Comparison of ENCODE assay signal across 8 cellular contexts in the genomic region with DNA sequence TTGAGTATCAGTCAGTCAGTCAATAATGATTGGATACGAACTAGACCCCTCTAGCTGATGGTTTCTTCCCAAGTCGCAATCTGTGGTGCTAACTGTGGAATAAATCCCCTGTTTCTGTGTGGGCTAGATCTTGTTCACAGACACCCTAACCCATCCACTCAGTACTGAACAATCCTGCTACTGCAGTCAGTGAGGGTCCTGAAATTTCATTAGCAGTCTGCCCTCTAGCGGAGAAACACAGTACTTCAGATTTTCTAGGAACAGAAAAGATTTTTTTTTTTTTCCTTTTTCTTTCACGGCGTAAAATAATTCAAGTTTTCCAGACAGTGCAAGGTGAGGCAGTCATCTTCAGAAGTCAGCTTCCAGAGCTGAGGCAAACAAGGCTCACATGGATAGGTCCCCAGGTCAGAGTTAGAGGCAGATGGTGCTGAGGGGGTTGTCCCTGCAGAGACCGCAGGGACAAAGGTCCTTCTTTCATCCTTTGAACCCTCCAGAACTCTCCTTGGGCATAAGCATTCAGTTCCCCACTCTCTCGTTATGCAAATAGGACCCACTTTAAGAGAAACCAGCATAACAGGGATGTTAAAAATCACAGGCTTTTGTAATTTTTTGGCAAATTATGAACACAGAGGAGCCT.
DNase-seq lines count a peak whose midpoint lies in the region; ATAC-seq and TF ChIP-seq lines count a peak whose summit lies in the region.

No MANE protein-coding gene starts in this region.

- H4K20me1 ChIP-seq in KMS-11 (ENCODE audit: insufficient read depth) = no peaks in the 10 kb centered on the region

- CTCF ChIA-PET in activated CD8-positive, alpha-beta T cell treated with anti-CD3 and anti-CD28 coated beads for 36 hours (lab: Charles Lee) = interaction anchor here (0.6 to 3.9 kb wide), 27 partner anchors 9 to 498 kb away, joined by 3 to 32 read pairs (median 4); no protein-coding TSS in a partner anchor

- H3K9me3 Mint-ChIP-seq in activated CD8-positive, alpha-beta T cell treated with anti-CD3 and anti-CD28 coated beads for 36 hours = no peaks in the 10 kb centered on the region

- WGBS in heart right ventricle, 2 donors = 23 to 29% methylated on average over 7 of the region's 7 CpGs

- ATAC-seq in activated CD8-positive, alpha-beta T cell treated with anti-CD3 and anti-CD28 coated beads for 36 hours = peak; percentile 47
- ATAC-seq in heart right ventricle (peak in 6 of 8 donors; percentile 52 to 73 (median 62)), gastrocnemius medialis (peak; percentile 29 to 67), esophagus mucosa (no peak), GM18868 (IDR thresholded peaks at IDR 0.05; ENCODE audit: unreplicated experiment) (no peak)

- intact Hi-C loops in activated CD8-positive, alpha-beta T cell treated with anti-CD3 and anti-CD28 coated beads for 36 hours (cut with micrococcal nuclease) = no loop called here
- intact Hi-C loops in heart right ventricle (cut with DNase I) = loop anchor here in 7 of 10 donors (1.0 to 10.0 kb wide), 6 partner anchors 29 to 570 kb away; no protein-coding TSS in a partner anchor
- intact Hi-C loops in gastrocnemius medialis (cut with DNase I; ENCODE audit: low total_unique reads) = loop anchor here (1.0 to 10.0 kb wide), 2 partner anchors 29 to 390 kb away; no protein-coding TSS in a partner anchor

- H2AFZ ChIP-seq in KMS-11 (ENCODE audit: low read depth) = no peak overlapping the region

- TF ChIP-seq CTCF in KMS-11 (conservative IDR thresholded peaks at IDR 0.05; ENCODE audit: low read depth, low read length) (peak; percentile 91), heart right ventricle (IDR thresholded peaks at IDR 0.05) (peak; percentile 78 to 89 (median 84)), gastrocnemius medialis (IDR thresholded peaks at IDR 0.05 in 4 of 5, conservative IDR thresholded peaks at IDR 0.05 in 1 of 5) (peak; percentile 76 to 88 (median 78))
- peak; percentile 94 for TF ChIP-seq CTCF in activated CD8-positive, alpha-beta T cell treated with anti-CD3 and anti-CD28 coated beads for 36 hours (IDR thresholded peaks at IDR 0.05)

- H3K9ac ChIP-seq in KMS-11 = no peak overlapping the region

- no peaks in the 10 kb centered on the region for H3K36me3 Mint-ChIP-seq in activated CD8-positive, alpha-beta T cell treated with anti-CD3 and anti-CD28 coated beads for 36 hours (ENCODE audit: low read depth)

- peak; percentile 65 for DNase-seq in activated CD8-positive, alpha-beta memory T cell treated with anti-CD3 and anti-CD28 coated beads for 24 hours
- no peak for DNase-seq in activated CD8-positive, alpha-beta memory T cell treated with anti-CD3 and anti-CD28 coated beads, Interleukin-2, amount 50 U/mL, for 48 hours
- peak; percentile 43 for DNase-seq in activated CD8-positive, alpha-beta T cell treated with anti-CD3 and anti-CD28 coated beads for 36 hours
- DNase-seq in heart right ventricle (peak in 1 of 2 donors; percentile 49), gastrocnemius medialis (no peak)

- H3K9me3 ChIP-seq in heart right ventricle = no peaks in the 10 kb centered on the region
- no peaks in the 10 kb centered on the region for H3K9me3 ChIP-seq in gastrocnemius medialis

- peak overlapping the region; percentile 33; the same call in 1 of the 2 replicates for H3K4me2 ChIP-seq in KMS-11

- H3K36me3 ChIP-seq in KMS-11 (ENCODE audit: insufficient read depth) = no peaks in the 10 kb centered on the region
- no peaks in the 10 kb centered on the region for H3K36me3 ChIP-seq in heart right ventricle
- H3K36me3 ChIP-seq in gastrocnemius medialis = no peaks in the 10 kb centered on the region

- no peak overlapping the region for H3K4me3 Mint-ChIP-seq in activated CD8-positive, alpha-beta T cell treated with anti-CD3 and anti-CD28 coated beads for 36 hours

- H3K4me1 Mint-ChIP-seq in activated CD8-positive, alpha-beta T cell treated with anti-CD3 and anti-CD28 coated beads for 36 hours (ENCODE audit: low read depth) = peaks cover 16% of the 10 kb centered on the region

- no peaks in the 10 kb centered on the region for H3K27me3 Mint-ChIP-seq in activated CD8-positive, alpha-beta T cell treated with anti-CD3 and anti-CD28 coated beads for 36 hours

- no peak for TF ChIP-seq POLR2A in gastrocnemius medialis (IDR thresholded peaks at IDR 0.05)

- H3K27ac ChIP-seq in KMS-11 = no peak overlapping the region
- H3K27ac ChIP-seq in heart right ventricle = no peak overlapping the region
- no peak overlapping the region for H3K27ac ChIP-seq in gastrocnemius medialis

- no peaks in the 10 kb centered on the region for H3K79me2 ChIP-seq in KMS-11 (ENCODE audit: insufficient read depth, low read depth)

- POLR2A ChIA-PET in activated CD8-positive, alpha-beta T cell treated with anti-CD3 and anti-CD28 coated beads for 36 hours (lab: Charles Lee) = no interaction called here

- H3K4me3 ChIP-seq in KMS-11 (IDR thresholded peaks at IDR 0.05; ENCODE audit: insufficient read depth, low read depth, low read length) (no peak overlapping the region), heart right ventricle (peak overlapping the region in 2 of 10 donors; percentile 6 to 19), gastrocnemius medialis (no peak overlapping the region)

- no peaks in the 10 kb centered on the region for H3K4me1 ChIP-seq in KMS-11 (ENCODE audit: low read depth, poor library complexity, severe bottlenecking)
- peaks cover 0 to 4% (median 0%) of the 10 kb centered on the region in 9 donors for H3K4me1 ChIP-seq in heart right ventricle
- H3K4me1 ChIP-seq in gastrocnemius medialis = no peaks in the 10 kb centered on the region

- H3K27me3 ChIP-seq in KMS-11 (ENCODE audit: insufficient read depth, low read depth) (no peaks in the 10 kb centered on the region), heart right ventricle (peaks cover 0 to 3% (median 0%) of the 10 kb centered on the region in 7 donors), gastrocnemius medialis (no peaks in the 10 kb centered on the region)

- H3K27ac Mint-ChIP-seq in activated CD8-positive, alpha-beta T cell treated with anti-CD3 and anti-CD28 coated beads for 36 hours = peak overlapping the region; percentile 58

- in situ Hi-C loops in gastrocnemius medialis (cut with MboI; ENCODE audit: low sequenced_read_pairs in 4 of 4) = loop anchor here in 1 of 4 donors (25.0 kb wide), 1 partner anchor 392 kb away; no protein-coding TSS in a partner anchor

Comparison
In these comparisons a context has a peak if more than half of its experiments do, and no peak if none do; other contexts are left out.
1. DNase-seq: peak in activated CD8-positive, alpha-beta memory T cell treated with anti-CD3 and anti-CD28 coated beads for 24 hours (single experiment) and activated CD8-positive, alpha-beta T cell treated with anti-CD3 and anti-CD28 coated beads for 36 hours (single experiment); none in activated CD8-positive, alpha-beta memory T cell treated with anti-CD3 and anti-CD28 coated beads, Interleukin-2, amount 50 U/mL, for 48 hours (single experiment) and gastrocnemius medialis (0 of 2).
2. ATAC-seq: peak in activated CD8-positive, alpha-beta T cell treated with anti-CD3 and anti-CD28 coated beads for 36 hours (single experiment), heart right ventricle (6 of 8) and gastrocnemius medialis (2 of 2); none in esophagus mucosa (single experiment) and GM18868 (single experiment).
3. Peak in every context shown above with its lines, with median percentiles within 50 percentile points of each other: CTCF ChIP-seq.